ENCODE assay signal across 20 cellular contexts in the genomic region with DNA sequence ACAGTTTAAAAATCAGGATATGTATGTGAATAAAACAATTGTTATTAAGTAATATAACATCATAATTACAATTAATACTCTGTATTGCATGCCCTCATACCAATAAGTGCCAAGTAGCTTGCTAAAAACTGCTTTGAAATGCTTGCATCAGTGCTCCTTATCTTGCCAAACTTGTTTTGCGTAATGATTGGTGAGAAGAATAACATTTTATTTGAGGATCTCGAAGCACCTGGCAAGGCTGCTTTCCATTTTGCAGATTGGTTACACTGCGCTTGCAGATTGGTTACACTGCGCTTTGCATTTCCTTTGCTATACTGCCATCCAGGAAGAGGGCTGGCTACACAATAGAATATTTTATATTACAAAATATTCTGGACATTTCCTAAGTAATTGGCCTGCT. TPM values are rescaled to one million over a fixed set of nuclear protein-coding genes. Genes with fewer than 3 reads are reported as not detected.
DNase-seq lines count a peak whose midpoint lies in the region; ATAC-seq and TF ChIP-seq lines count a peak whose summit lies in the region.
"Had no signal": no experiment of that assay in that cellular context is flagged by ENCODE, and none has a peak within 500 bp of the region (broad histone marks: within the 10 kb centered on the region; RNA-seq: fewer than 3 reads in every experiment).

No MANE protein-coding gene starts in this region.

- H3K9me3 ChIP-seq in esophagus muscularis mucosa (no peaks in the 10 kb centered on the region), stomach (peaks cover 0 to 8% (median 1%) of the 10 kb centered on the region in 4 donors)

- TF ChIP-seq EP300 in esophagus muscularis mucosa (IDR thresholded peaks at IDR 0.05): no peak
- no peak for TF ChIP-seq EP300 in stomach (IDR thresholded peaks at IDR 0.05)

- TF ChIP-seq POLR2A in esophagus muscularis mucosa (IDR thresholded peaks at IDR 0.05; ENCODE audit: low read depth) (no peak), stomach (IDR thresholded peaks at IDR 0.05) (no peak)

- H3K27me3 ChIP-seq in esophagus muscularis mucosa (no peaks in the 10 kb centered on the region), stomach (peaks cover 0 to 7% (median 0%) of the 10 kb centered on the region in 3 donors)

- peaks cover 5 to 11% (median 7%) of the 10 kb centered on the region in 4 donors for H3K4me1 ChIP-seq in esophagus muscularis mucosa
- peaks cover 8 to 24% (median 15%) of the 10 kb centered on the region in 4 donors for H3K4me1 ChIP-seq in stomach

- ATAC-seq in HG02798 (IDR thresholded peaks at IDR 0.05; ENCODE audit: poor library complexity, unreplicated experiment) (no peak), HG03354 (IDR thresholded peaks at IDR 0.05; ENCODE audit: poor library complexity, severe bottlenecking, unreplicated experiment) (no peak)
- ATAC-seq: K562 had no signal

- DNase-seq in NCI-H2107 treated with DMSO at 0.1 percent for 48 hours (lab: John Stamatoyannopoulos, UW; ENCODE audit: unreplicated experiment) (peak; percentile 49), NCI-H2107 (lab: John Stamatoyannopoulos, UW) (no peak), NCI-H2196 treated with DMSO at 0.1 percent for 48 hours (lab: John Stamatoyannopoulos, UW; ENCODE audit: unreplicated experiment) (peak; percentile 37), esophagus muscularis mucosa (ENCODE audit: extremely low spot score) (no peak), stomach (peak; percentile 47)
- no peak for DNase-seq in activated CD4-positive, alpha-beta T cell treated with anti-CD3 and anti-CD28 coated beads for 48 hours
- DNase-seq: activated CD4-positive, alpha-beta T cell treated with anti-CD3 and anti-CD28 coated beads, Interleukin-2, amount 50 U/mL, for 48 hours; activated naive CD4-positive, alpha-beta T cell treated with anti-CD3 and anti-CD28 coated beads, Interleukin-2, amount 10 ng/mL, durations not matched to agents 7 days and 5 days; activated T-cell treated with anti-CD3 and anti-CD28 coated beads, Interleukin-2, amount 50 U/mL, for 24 hours; foreskin fibroblast; hypothalamus; kidney; NCI-H2029 treated with DMSO at 0.1 percent for 48 hours; nephron progenitor cell had no signal

- H3K36me3 ChIP-seq in esophagus muscularis mucosa: no peaks in the 10 kb centered on the region
- no peaks in the 10 kb centered on the region for H3K36me3 ChIP-seq in stomach
- H3K36me3 ChIP-seq: thoracic aorta had no signal

- H3K27ac ChIP-seq in esophagus muscularis mucosa (replicated peaks in 1 of 4) (peak overlapping the region; percentile 74 to 90 (median 86)), stomach (peak overlapping the region in 3 of 5 donors; percentile 69 to 87 (median 87))
- H3K27ac ChIP-seq: RWPE1 had no signal

- WGBS in esophagus muscularis mucosa: 88% methylated on average over 4 of the region's 4 CpGs
- 27 to 50% (median 44%) methylated on average over 4 of the region's 4 CpGs for WGBS in stomach, 5 donors

- no peak overlapping the region for H3K4me3 ChIP-seq in esophagus muscularis mucosa
- no peak overlapping the region for H3K4me3 ChIP-seq in stomach
- H3K4me3 ChIP-seq: K562 had no signal

- TF ChIP-seq CTCF in esophagus muscularis mucosa (IDR thresholded peaks at IDR 0.05) (no peak), stomach (IDR thresholded peaks at IDR 0.05) (no peak)

- intact Hi-C loops in esophagus muscularis mucosa (cut with DNase I) (loop anchor here (10.0 kb wide), 1 partner anchor 112 kb away; no protein-coding TSS in a partner anchor), stomach (cut with DNase I; ENCODE audit: low total_unique reads) (no loop called here)

RNA-seq across cellular contexts. Expression of gene PBX1, which starts 1.7 kb away (rescaled TPM):
- 100 to 1,000 TPM in 2 of 4 donors, 10 to 100 TPM in 2; 89.6 to 138 (median 112) TPM for total RNA-seq in esophagus muscularis mucosa
- total RNA-seq in stomach: 100 to 1,000 TPM in 1 of 5 donors, 10 to 100 TPM in 4; 11.6 to 113 (median 31.0) TPM
- polyA plus RNA-seq in stomach: 10 to 100 TPM; 11.0 to 15.6 (median 12.3) TPM
- polyA plus RNA-seq: CD14-positive monocyte had no signal

Comparison
In these comparisons a context has a peak if more than half of its experiments do, and no peak if none do; other contexts are left out.
1. DNase-seq: peak in NCI-H2107 treated with DMSO at 0.1 percent for 48 hours (single experiment), NCI-H2196 treated with DMSO at 0.1 percent for 48 hours (single experiment) and stomach (single experiment); none in NCI-H2107 (single experiment), esophagus muscularis mucosa (single experiment) and activated CD4-positive, alpha-beta T cell treated with anti-CD3 and anti-CD28 coated beads for 48 hours (single experiment).